8 cellular contexts compared by ENCODE assay signal in genomic region chr1:184982002-184982954, GRCh38. TPM values are rescaled to one million over a fixed set of nuclear protein-coding genes. Genes with fewer than 3 reads are reported as not detected.
A peak's percentile ranks its signal among the peaks of the same experiment; 100 is the strongest.
DNase-seq lines count a peak whose midpoint lies in the region; ATAC-seq and TF ChIP-seq lines count a peak whose summit lies in the region.

No MANE protein-coding gene starts in this region.

- no peaks in the 10 kb centered on the region for H3K36me3 Mint-ChIP-seq in memory B cell

- H3K4me3 Mint-ChIP-seq in memory B cell = no peak overlapping the region

- no peaks in the 10 kb centered on the region for H3K9me3 Mint-ChIP-seq in memory B cell

- intact Hi-C loops in dorsolateral prefrontal cortex (cut with DNase I) = loop anchor here in 1 of 2 donors (1.0 kb wide), 1 partner anchor 177 kb away; no protein-coding TSS in a partner anchor

- H3K27me3 ChIP-seq in dorsolateral prefrontal cortex = peaks cover 0 to 20% (median 1%) of the 10 kb centered on the region in 45 donors

- peaks cover 9% of the 10 kb centered on the region for H3K27me3 Mint-ChIP-seq in memory B cell

- H3K4me3 ChIP-seq in dorsolateral prefrontal cortex = no peak overlapping the region

- H3K4me1 Mint-ChIP-seq in memory B cell = peaks cover 2% of the 10 kb centered on the region

- peak; percentile 98 for ATAC-seq in GM19452 (IDR thresholded peaks at IDR 0.05; ENCODE audit: unreplicated experiment)
- peak; percentile 92 for ATAC-seq in HG03469 (IDR thresholded peaks at IDR 0.05; ENCODE audit: unreplicated experiment)
- peak; percentile 100 for ATAC-seq in memory B cell (ENCODE audit: low read depth)

- DNase-seq in CMK (ENCODE audit: low read depth) (peak; percentile 48), NCI-H774 (lab: John Stamatoyannopoulos, UW) (peak; percentile 57), dorsolateral prefrontal cortex (peak in 8 of 10 donors; percentile 24 to 54 (median 40)), memory B cell (ENCODE audit: low spot score in 2 of 2) (peak; percentile 69 to 70)
- peak; percentile 67 to 69 for DNase-seq in activated CD4-positive, alpha-beta T cell treated with anti-CD3 and anti-CD28 coated beads, Interleukin-2, amount 50 U/mL, for 4 hours
- peak; percentile 51 to 56 for DNase-seq in stimulated activated CD8-positive, alpha-beta memory T cell treated with anti-CD3 and anti-CD28 coated beads, Interleukin-2, amount 100 ng/mL, for 48 hours (ENCODE audit: low read depth in 2 of 2)

- no peak overlapping the region for H3K27ac ChIP-seq in dorsolateral prefrontal cortex

- peak; percentile 40 to 87 (median 72) for TF ChIP-seq CTCF in dorsolateral prefrontal cortex (IDR thresholded peaks at IDR 0.05 in 54 of 56, conservative IDR thresholded peaks at IDR 0.05 in 2 of 56; ENCODE audit: low read depth in 1 of 56, partially characterized antibody in 56 of 56)

- H3K27ac Mint-ChIP-seq in memory B cell = no peak overlapping the region

RNA-seq across cellular contexts. Expression of gene NIBAN1, which starts 8.0 kb away (rescaled TPM):
- 10 to 100 TPM in 6 of 120 experiments, 1 to 10 TPM in 114; 1.3 to 15.2 (median 3.3) TPM for total RNA-seq in dorsolateral prefrontal cortex
